ENCODE assay signal across 18 cellular contexts in genomic region chr2:20471902-20472559, GRCh38. TPM values are rescaled to one million over a fixed set of nuclear protein-coding genes. Genes with fewer than 3 reads are reported as not detected.
DNase-seq lines count a peak whose midpoint lies in the region; FAIRE-seq and TF ChIP-seq lines count a peak whose summit lies in the region.
"Had no signal": no experiment of that assay in that cellular context is flagged by ENCODE, and none has a peak within 500 bp of the region (broad histone marks: within the 10 kb centered on the region; RNA-seq: fewer than 3 reads in every experiment).

No MANE protein-coding gene starts in this region.

- H3K4me3 ChIP-seq in BLaER1 treated with 17β-estradiol and CSF1 and Interleukin-3, amounts not matched to agents 10 nM and 100 nM, result no peak overlapping the region
- H3K4me3 ChIP-seq in Karpas-422 (ENCODE audit: low read length), result no peak overlapping the region
- no peak overlapping the region for H3K4me3 ChIP-seq in bronchial epithelial cell (ENCODE audit: low read depth, low read length)
- H3K4me3 ChIP-seq in sigmoid colon, result no peak overlapping the region
- H3K4me3 ChIP-seq: GM12878, GM23338, Peyer's patch had no signal

- no peaks in the 10 kb centered on the region for H3K36me3 ChIP-seq in BLaER1 treated with 17β-estradiol and CSF1 and Interleukin-3, amounts not matched to agents 10 nM and 100 nM
- H3K36me3 ChIP-seq in Karpas-422 (ENCODE audit: insufficient read depth, low read length), result no peaks in the 10 kb centered on the region
- H3K36me3 ChIP-seq in bronchial epithelial cell (ENCODE audit: control insufficient read depth, insufficient read depth, low read length), result no peaks in the 10 kb centered on the region
- no peaks in the 10 kb centered on the region for H3K36me3 ChIP-seq in sigmoid colon
- H3K36me3 ChIP-seq: Peyer's patch had no signal

- peaks cover 0 to 16% (median 6%) of the 10 kb centered on the region in 11 experiments; a peak in 11 of 22 replicates for H3K9me3 ChIP-seq in BLaER1 treated with 17β-estradiol and CSF1 and Interleukin-3, amounts not matched to agents 10 nM and 100 nM (replicated peaks in 1 of 11)
- H3K9me3 ChIP-seq in Karpas-422 (ENCODE audit: low read length), result no peaks in the 10 kb centered on the region
- H3K9me3 ChIP-seq in sigmoid colon, result no peaks in the 10 kb centered on the region
- H3K9me3 ChIP-seq: Peyer's patch had no signal

- no peaks in the 10 kb centered on the region for H3K79me2 ChIP-seq in Karpas-422 (ENCODE audit: low read length)

- no peaks in the 10 kb centered on the region for H3K27me3 ChIP-seq in BLaER1 treated with 17β-estradiol and CSF1 and Interleukin-3, amounts not matched to agents 10 nM and 100 nM
- H3K27me3 ChIP-seq in Karpas-422 (ENCODE audit: low read length) (no peaks in the 10 kb centered on the region), bronchial epithelial cell (ENCODE audit: control insufficient read depth, insufficient read depth, low read length) (no peaks in the 10 kb centered on the region), sigmoid colon (no peaks in the 10 kb centered on the region)
- H3K27me3 ChIP-seq: Peyer's patch had no signal

- no peaks in the 10 kb centered on the region for H4K20me1 ChIP-seq in BLaER1 treated with 17β-estradiol and CSF1 and Interleukin-3, amounts not matched to agents 10 nM and 100 nM
- no peaks in the 10 kb centered on the region for H4K20me1 ChIP-seq in Karpas-422 (ENCODE audit: insufficient read depth, low read depth, low read length)

- TF ChIP-seq CTCF in bronchial epithelial cell (IDR thresholded peaks at IDR 0.05; ENCODE audit: insufficient read depth, low read length, severe bottlenecking) (no peak), sigmoid colon (IDR thresholded peaks at IDR 0.05) (no peak)

- DNase-seq in Karpas-422 (peak; percentile 35), bronchial epithelial cell (ENCODE audit: low read depth) (peak; percentile 51), sigmoid colon (peak; percentile 19), hippocampal formation (lab: John Stamatoyannopoulos, UW) (no peak), HPDE6-E6E7 (ENCODE audit: extremely low spot score) (no peak), NCI-H146 (lab: John Stamatoyannopoulos, UW) (no peak)
- no peak for DNase-seq in stimulated activated CD4-positive, alpha-beta T cell treated with anti-CD3 and anti-CD28 coated beads, Interleukin-4, amount 100 ng/mL, for 4 hours
- DNase-seq: KBM-7, NCI-H1092, NCI-H1694 treated with DMSO at 0.1 percent for 48 hours, NCI-H446 treated with DMSO at 0.1 percent for 48 hours, NCI-H748 treated with DMSO at 0.1 percent for 48 hours, SHP77 treated with DMSO at 0.1 percent for 48 hours had no signal

- peak overlapping the region in 7 of 11 experiments; percentile 31 to 83 (median 71); a peak in 9 of 22 replicates for H3K4me2 ChIP-seq in BLaER1 treated with 17β-estradiol and CSF1 and Interleukin-3, amounts not matched to agents 10 nM and 100 nM
- no peak overlapping the region for H3K4me2 ChIP-seq in Karpas-422 (ENCODE audit: low read depth, low read length, poor library complexity, severe bottlenecking)
- H3K4me2 ChIP-seq: GM23338 had no signal

- TF ChIP-seq EP300 in sigmoid colon (IDR thresholded peaks at IDR 0.05), result no peak

- FAIRE-seq in bronchial epithelial cell (lab: Jason Lieb, UNC), result no peak
- FAIRE-seq: GM12878 had no signal

- no peak overlapping the region for H2AFZ ChIP-seq in Karpas-422 (ENCODE audit: low read length)
- H2AFZ ChIP-seq: GM23338 had no signal

- no peak overlapping the region for H3K9ac ChIP-seq in BLaER1 treated with 17β-estradiol and CSF1 and Interleukin-3, amounts not matched to agents 10 nM and 100 nM
- H3K9ac ChIP-seq in Karpas-422 (ENCODE audit: low read length), result no peak overlapping the region

- no peak overlapping the region for H3K27ac ChIP-seq in BLaER1 treated with 17β-estradiol and CSF1 and Interleukin-3, amounts not matched to agents 10 nM and 100 nM
- H3K27ac ChIP-seq in Karpas-422 (ENCODE audit: low read length) (no peak overlapping the region), sigmoid colon (no peak overlapping the region)
- H3K27ac ChIP-seq: HL-60, Peyer's patch had no signal

- H3K4me1 ChIP-seq in BLaER1 treated with 17β-estradiol and CSF1 and Interleukin-3, amounts not matched to agents 10 nM and 100 nM, result peaks cover 15 to 40% (median 30%) of the 10 kb centered on the region in 10 experiments
- peaks cover 6% of the 10 kb centered on the region for H3K4me1 ChIP-seq in Karpas-422 (ENCODE audit: low read length)
- peaks cover 0 to 17% (median 10%) of the 10 kb centered on the region in 4 donors for H3K4me1 ChIP-seq in sigmoid colon
- H3K4me1 ChIP-seq: Peyer's patch had no signal

- no peak for TF ChIP-seq POLR2A in sigmoid colon (IDR thresholded peaks at IDR 0.05)

- intact Hi-C loops in sigmoid colon (cut with DNase I), result no loop called here

- no peaks in the 10 kb centered on the region for H3K9me2 ChIP-seq in Karpas-422 (replicated peaks; ENCODE audit: insufficient read depth, low read length)

- WGBS in sigmoid colon, 2 donors, result 5 to 55% methylated on average over 1 of the region's 1 CpG

RNA-seq across cellular contexts. Expression of gene RHOB, which starts 25.2 kb away (rescaled TPM):
- total RNA-seq in Karpas-422 (2014; rRNA removed; shearing (Covaris generic); ENCODE audit: low replicate concordance), result not detected in 2 replicates
- total RNA-seq in bronchial epithelial cell (51.9 and 65.9 TPM in 2 replicates), sigmoid colon (1,000 to 10,000 TPM in 2 of 4 donors, 100 to 1,000 TPM in 2; 753 to 1,323 (median 1,092) TPM)
- polyA plus RNA-seq in sigmoid colon, result 100 to 1,000 TPM in 2 of 3 donors, 10 to 100 TPM in 1; 60.6 to 200 (median 108) TPM

Comparison
In these comparisons a context has a peak if more than half of its experiments do, and no peak if none do; other contexts are left out.
1. DNase-seq: peak in Karpas-422 (single experiment), bronchial epithelial cell (single experiment) and sigmoid colon (single experiment); none in stimulated activated CD4-positive, alpha-beta T cell treated with anti-CD3 and anti-CD28 coated beads, Interleukin-4, amount 100 ng/mL, for 4 hours (0 of 2), hippocampal formation (0 of 2), HPDE6-E6E7 (single experiment) and NCI-H146 (single experiment).
2. RNA of gene RHOB, which starts 25.2 kb away (total RNA-seq): 753 to 1,323 TPM in sigmoid colon and 51.9 to 65.9 TPM in bronchial epithelial cell; not detected in Karpas-422; every median in the first group is over 10 times any median in the second.